1 cellular context compared by ENCODE assay signal in the genomic region with DNA sequence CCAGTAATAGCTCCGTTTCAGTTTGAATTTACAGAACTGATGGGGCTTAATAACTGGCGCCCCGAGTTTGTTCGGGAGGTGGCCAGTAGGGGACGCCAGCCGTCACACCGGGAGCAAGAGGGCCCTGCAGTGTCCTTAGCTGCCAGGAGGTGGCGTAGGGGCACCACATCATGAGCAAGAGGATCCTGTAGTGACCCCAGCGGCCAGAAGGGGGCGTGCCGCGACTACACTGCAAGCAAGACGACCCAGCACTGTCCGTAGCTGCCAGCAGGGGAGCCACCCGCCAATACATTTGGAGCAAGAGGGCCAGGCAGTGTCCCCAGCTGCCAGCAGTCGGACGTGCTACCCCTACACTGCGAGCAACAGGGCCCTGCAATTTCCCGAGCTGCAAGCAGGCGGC.
TF ChIP-seq lines count a peak whose summit lies in the region.

No MANE protein-coding gene starts in this region.

TF ChIP-seq in GM23338, 12 proteins besides CTCF, POLR2A, EP300 and RAD21 (continued from another document):
- TF ChIP-seq, protein P1, sequence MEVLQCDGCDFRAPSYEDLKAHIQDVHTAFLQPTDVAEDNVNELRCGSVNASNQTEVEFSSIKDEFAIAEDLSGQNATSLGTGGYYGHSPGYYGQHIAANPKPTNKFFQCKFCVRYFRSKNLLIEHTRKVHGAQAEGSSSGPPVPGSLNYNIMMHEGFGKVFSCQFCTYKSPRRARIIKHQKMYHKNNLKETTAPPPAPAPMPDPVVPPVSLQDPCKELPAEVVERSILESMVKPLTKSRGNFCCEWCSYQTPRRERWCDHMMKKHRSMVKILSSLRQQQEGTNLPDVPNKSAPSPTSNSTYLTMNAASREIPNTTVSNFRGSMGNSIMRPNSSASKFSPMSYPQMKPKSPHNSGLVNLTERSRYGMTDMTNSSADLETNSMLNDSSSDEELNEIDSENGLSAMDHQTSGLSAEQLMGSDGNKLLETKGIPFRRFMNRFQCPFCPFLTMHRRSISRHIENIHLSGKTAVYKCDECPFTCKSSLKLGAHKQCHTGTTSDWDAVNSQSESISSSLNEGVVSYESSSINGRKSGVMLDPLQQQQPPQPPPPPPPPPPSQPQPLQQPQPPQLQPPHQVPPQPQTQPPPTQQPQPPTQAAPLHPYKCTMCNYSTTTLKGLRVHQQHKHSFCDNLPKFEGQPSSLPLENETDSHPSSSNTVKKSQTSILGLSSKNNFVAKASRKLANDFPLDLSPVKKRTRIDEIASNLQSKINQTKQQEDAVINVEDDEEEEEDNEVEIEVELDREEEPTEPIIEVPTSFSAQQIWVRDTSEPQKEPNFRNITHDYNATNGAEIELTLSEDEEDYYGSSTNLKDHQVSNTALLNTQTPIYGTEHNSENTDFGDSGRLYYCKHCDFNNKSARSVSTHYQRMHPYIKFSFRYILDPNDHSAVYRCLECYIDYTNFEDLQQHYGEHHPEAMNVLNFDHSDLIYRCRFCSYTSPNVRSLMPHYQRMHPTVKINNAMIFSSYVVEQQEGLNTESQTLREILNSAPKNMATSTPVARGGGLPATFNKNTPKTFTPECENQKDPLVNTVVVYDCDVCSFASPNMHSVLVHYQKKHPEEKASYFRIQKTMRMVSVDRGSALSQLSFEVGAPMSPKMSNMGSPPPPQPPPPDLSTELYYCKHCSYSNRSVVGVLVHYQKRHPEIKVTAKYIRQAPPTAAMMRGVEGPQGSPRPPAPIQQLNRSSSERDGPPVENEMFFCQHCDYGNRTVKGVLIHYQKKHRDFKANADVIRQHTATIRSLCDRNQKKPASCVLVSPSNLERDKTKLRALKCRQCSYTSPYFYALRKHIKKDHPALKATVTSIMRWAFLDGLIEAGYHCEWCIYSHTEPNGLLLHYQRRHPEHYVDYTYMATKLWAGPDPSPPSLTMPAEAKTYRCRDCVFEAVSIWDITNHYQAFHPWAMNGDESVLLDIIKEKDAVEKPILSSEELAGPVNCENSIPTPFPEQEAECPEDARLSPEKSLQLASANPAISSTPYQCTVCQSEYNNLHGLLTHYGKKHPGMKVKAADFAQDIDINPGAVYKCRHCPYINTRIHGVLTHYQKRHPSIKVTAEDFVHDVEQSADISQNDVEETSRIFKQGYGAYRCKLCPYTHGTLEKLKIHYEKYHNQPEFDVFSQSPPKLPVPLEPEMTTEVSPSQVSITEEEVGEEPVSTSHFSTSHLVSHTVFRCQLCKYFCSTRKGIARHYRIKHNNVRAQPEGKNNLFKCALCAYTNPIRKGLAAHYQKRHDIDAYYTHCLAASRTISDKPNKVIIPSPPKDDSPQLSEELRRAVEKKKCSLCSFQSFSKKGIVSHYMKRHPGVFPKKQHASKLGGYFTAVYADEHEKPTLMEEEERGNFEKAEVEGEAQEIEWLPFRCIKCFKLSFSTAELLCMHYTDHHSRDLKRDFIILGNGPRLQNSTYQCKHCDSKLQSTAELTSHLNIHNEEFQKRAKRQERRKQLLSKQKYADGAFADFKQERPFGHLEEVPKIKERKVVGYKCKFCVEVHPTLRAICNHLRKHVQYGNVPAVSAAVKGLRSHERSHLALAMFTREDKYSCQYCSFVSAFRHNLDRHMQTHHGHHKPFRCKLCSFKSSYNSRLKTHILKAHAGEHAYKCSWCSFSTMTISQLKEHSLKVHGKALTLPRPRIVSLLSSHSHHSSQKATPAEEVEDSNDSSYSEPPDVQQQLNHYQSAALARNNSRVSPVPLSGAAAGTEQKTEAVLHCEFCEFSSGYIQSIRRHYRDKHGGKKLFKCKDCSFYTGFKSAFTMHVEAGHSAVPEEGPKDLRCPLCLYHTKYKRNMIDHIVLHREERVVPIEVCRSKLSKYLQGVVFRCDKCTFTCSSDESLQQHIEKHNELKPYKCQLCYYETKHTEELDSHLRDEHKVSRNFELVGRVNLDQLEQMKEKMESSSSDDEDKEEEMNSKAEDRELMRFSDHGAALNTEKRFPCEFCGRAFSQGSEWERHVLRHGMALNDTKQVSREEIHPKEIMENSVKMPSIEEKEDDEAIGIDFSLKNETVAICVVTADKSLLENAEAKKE (CRISPR knock-in tag; IDR thresholded peaks at IDR 0.05) = no peak
- no peak for TF ChIP-seq EZH2 (IDR thresholded peaks at IDR 0.05; ENCODE audit: low read depth, unreplicated experiment)
- TF ChIP-seq POLR2AphosphoS5 (IDR thresholded peaks at IDR 0.05; ENCODE audit: low read depth) = no peak
- TF ChIP-seq, protein P2, sequence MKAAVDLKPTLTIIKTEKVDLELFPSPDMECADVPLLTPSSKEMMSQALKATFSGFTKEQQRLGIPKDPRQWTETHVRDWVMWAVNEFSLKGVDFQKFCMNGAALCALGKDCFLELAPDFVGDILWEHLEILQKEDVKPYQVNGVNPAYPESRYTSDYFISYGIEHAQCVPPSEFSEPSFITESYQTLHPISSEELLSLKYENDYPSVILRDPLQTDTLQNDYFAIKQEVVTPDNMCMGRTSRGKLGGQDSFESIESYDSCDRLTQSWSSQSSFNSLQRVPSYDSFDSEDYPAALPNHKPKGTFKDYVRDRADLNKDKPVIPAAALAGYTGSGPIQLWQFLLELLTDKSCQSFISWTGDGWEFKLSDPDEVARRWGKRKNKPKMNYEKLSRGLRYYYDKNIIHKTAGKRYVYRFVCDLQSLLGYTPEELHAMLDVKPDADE (IDR thresholded peaks at IDR 0.05) = no peak
TF ChIP-seq in GM23338: peak in this region for 0.
